Comparison of ENCODE assay signal across 10 cellular contexts in the genomic region with DNA sequence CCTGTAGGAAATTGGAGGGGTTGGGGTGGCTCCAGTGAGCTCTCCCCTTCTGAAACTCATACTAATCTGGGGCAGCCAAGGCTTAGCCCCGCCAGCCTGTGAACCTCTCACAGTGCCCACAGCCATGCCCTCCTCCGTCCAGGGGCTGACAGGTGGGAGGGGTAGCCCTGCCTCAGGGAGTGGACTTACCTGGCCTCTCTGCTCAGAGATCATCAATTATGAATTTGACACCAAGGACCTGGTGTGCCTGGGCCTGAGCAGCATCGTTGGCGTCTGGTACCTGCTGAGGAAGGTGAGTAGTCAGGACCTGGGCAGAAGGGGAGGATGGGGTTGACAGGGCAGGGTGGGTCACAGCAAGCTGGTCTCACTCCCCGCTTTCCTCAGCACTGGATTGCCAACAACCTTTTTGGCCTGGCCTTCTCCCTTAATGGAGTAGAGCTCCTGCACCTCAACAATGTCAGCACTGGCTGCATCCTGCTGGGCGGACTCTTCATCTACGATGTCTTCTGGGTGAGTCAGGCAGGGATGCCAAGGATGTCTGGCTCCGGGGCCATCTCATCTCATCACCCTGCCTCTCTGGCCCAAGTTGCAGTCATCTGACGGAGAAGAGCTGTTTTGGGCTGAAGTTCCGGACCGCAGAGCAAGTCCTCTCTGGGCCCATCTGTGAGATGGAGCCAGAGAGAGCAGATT. TPM values are rescaled to one million over a fixed set of nuclear protein-coding genes. Genes with fewer than 3 reads are reported as not detected.
DNase-seq lines count a peak whose midpoint lies in the region; ATAC-seq and TF ChIP-seq lines count a peak whose summit lies in the region.
"Had no signal": no experiment of that assay in that cellular context is flagged by ENCODE, and none has a peak within 500 bp of the region (broad histone marks: within the 10 kb centered on the region; RNA-seq: fewer than 3 reads in every experiment).

No MANE protein-coding gene starts in this region.

- intact Hi-C loops in Caco-2 (cut with micrococcal nuclease; ENCODE audit: unreplicated experiment) (no loop called here), IMR-90 (cut with micrococcal nuclease) (no loop called here)

- H2BK120ac ChIP-seq in IMR-90 (ENCODE audit: low read depth, low read length) = no peak overlapping the region
- no peak overlapping the region for H2BK120ac ChIP-seq in neuronal stem cell (ENCODE audit: low read depth, low read length)

- H3K4me3 Mint-ChIP-seq in Caco-2 (ENCODE audit: unreplicated experiment) = peak overlapping the region; percentile 69
- H3K4me3 Mint-ChIP-seq in activated naive CD8-positive, alpha-beta T cell treated with anti-CD3 and anti-CD28 coated beads for 36 hours = peak overlapping the region; percentile 94

- no peak overlapping the region for H2BK20ac ChIP-seq in IMR-90 (ENCODE audit: low read depth, low read length)

- TF ChIP-seq POLR2A in IMR-90 (IDR thresholded peaks at IDR 0.05; ENCODE audit: low read depth, low read length) = no peak

- H3K4me3 ChIP-seq in Caco-2 (ENCODE audit: low read depth, low read length) (no peak overlapping the region), IMR-90 (ENCODE audit: insufficient read depth, low read depth, low read length) (no peak overlapping the region), neuronal stem cell (ENCODE audit: low read length in 2 of 2) (peak overlapping the region in 1 of 2 donors; percentile 76)

- H3K9me3 ChIP-seq in Caco-2 (no peaks in the 10 kb centered on the region), IMR-90 (ENCODE audit: control insufficient read depth, insufficient read depth, low read length) (no peaks in the 10 kb centered on the region), neuronal stem cell (replicated peaks in 1 of 2; ENCODE audit: control insufficient read depth in 2 of 2, insufficient read depth in 1 of 2, low read depth in 1 of 2, low read length in 2 of 2) (no peaks in the 10 kb centered on the region)
- H3K9me3 ChIP-seq: esophagus muscularis mucosa, prostate gland had no signal

- peaks cover 93% of the 10 kb centered on the region for H3K36me3 Mint-ChIP-seq in Caco-2 (ENCODE audit: insufficient read depth, unreplicated experiment)
- peaks cover 51% of the 10 kb centered on the region for H3K36me3 Mint-ChIP-seq in activated naive CD8-positive, alpha-beta T cell treated with anti-CD3 and anti-CD28 coated beads for 36 hours

- H2BK15ac ChIP-seq in IMR-90 (ENCODE audit: low read depth, low read length) (no peak overlapping the region), neuronal stem cell (ENCODE audit: low read length) (no peak overlapping the region)

- CTCF ChIA-PET in Caco-2 (lab: Charles Lee) = interaction anchor here (1.5 to 2.2 kb wide), 2 partner anchors 9 to 64 kb away, joined by 4 to 14 read pairs; no protein-coding TSS in a partner anchor
- CTCF ChIA-PET in IMR-90 (lab: Yijun Ruan, JAX) = interaction anchor here (1.0 to 1.5 kb wide), 2 partner anchors 8 to 64 kb away, joined by 4 to 5 read pairs; no protein-coding TSS in a partner anchor

- H3K79me1 ChIP-seq in IMR-90 (ENCODE audit: low read depth in 1 of 2, low read length in 2 of 2) = peaks cover 35 to 67% of the 10 kb centered on the region in 2 experiments
- peaks cover 2% of the 10 kb centered on the region for H3K79me1 ChIP-seq in neuronal stem cell (ENCODE audit: low read depth, low read length)

- H2BK5ac ChIP-seq in IMR-90 (ENCODE audit: low read depth, low read length, poor library complexity, severe bottlenecking) (peak overlapping the region; percentile 4), neuronal stem cell (ENCODE audit: low read length) (no peak overlapping the region)

- 0 out of 2 replicates have a peak, but pooled peaks cover 7% of the 10 kb centered on the region for H4K20me1 ChIP-seq in IMR-90 (ENCODE audit: insufficient read depth, low read length)

- H3K4ac ChIP-seq in IMR-90 (ENCODE audit: low read depth, low read length) (peak overlapping the region; percentile 13; the same call in 1 of the 2 replicates), neuronal stem cell (ENCODE audit: low read length) (no peak overlapping the region)

- peaks cover 18% of the 10 kb centered on the region for H3K4me1 ChIP-seq in Caco-2
- H3K4me1 ChIP-seq in IMR-90 (ENCODE audit: control insufficient read depth, insufficient read depth, low read length) = peaks cover 6% of the 10 kb centered on the region
- peaks cover 2% of the 10 kb centered on the region in 2 donors for H3K4me1 ChIP-seq in neuronal stem cell (ENCODE audit: control insufficient read depth in 2 of 2, insufficient read depth in 1 of 2, low read depth in 1 of 2, low read length in 2 of 2)
- H3K4me1 ChIP-seq: prostate gland had no signal

- no peak for TF ChIP-seq RAD21 in IMR-90 (IDR thresholded peaks at IDR 0.05; ENCODE audit: low read length)

- H3K14ac ChIP-seq in IMR-90 (replicated peaks; ENCODE audit: low read depth, low read length) (no peak overlapping the region; the same call in 1 of the 2 replicates), neuronal stem cell (ENCODE audit: low read length) (no peak overlapping the region)

- peak overlapping the region; percentile 43 for H3K27ac Mint-ChIP-seq in Caco-2 (ENCODE audit: unreplicated experiment)
- peak overlapping the region; percentile 96 for H3K27ac Mint-ChIP-seq in activated naive CD8-positive, alpha-beta T cell treated with anti-CD3 and anti-CD28 coated beads for 36 hours

- no peak for DNase-seq in Caco-2
- no peak for DNase-seq in IMR-90
- DNase-seq in activated naive CD8-positive, alpha-beta T cell treated with anti-CD3 and anti-CD28 coated beads for 36 hours = no peak
- DNase-seq in neuronal stem cell (ENCODE audit: low spot score) = no peak
- no peak for DNase-seq in NCI-H2107 (lab: John Stamatoyannopoulos, UW)
- DNase-seq: NCI-H774 had no signal

- H4K91ac ChIP-seq in IMR-90 (ENCODE audit: insufficient read depth, low read depth, low read length) (no peak overlapping the region; the same call in 1 of the 2 replicates), neuronal stem cell (ENCODE audit: low read depth, low read length, poor library complexity) (no peak overlapping the region)

- 0 out of 2 replicates have a peak overlapping the region, but pooled peaks have one; percentile 11 for H3K23ac ChIP-seq in IMR-90 (ENCODE audit: low read depth, low read length)
- H3K23ac ChIP-seq in neuronal stem cell (ENCODE audit: low read depth, low read length, poor library complexity) = no peak overlapping the region

- POLR2A ChIA-PET in Caco-2 (lab: Charles Lee) = no interaction called here
- POLR2A ChIA-PET in IMR-90 (lab: Charles Lee; ENCODE audit: unreplicated experiment) = interaction anchor here (0.5 kb wide), 1 partner anchor 1160 kb away, joined by 4 read pairs; no protein-coding TSS in a partner anchor

- WGBS in IMR-90 (ENCODE audit: extremely low coverage in 2 of 2, insufficient read length in 1 of 2), 2 experiments = 100% methylated on average over 2 of the region's 11 CpGs; no CpG with 5 or more reads in 1 of the 2 experiments
- WGBS in neuronal stem cell (ENCODE audit: extremely low coverage in 2 of 2, insufficient read length in 2 of 2, insufficient replicate concordance in 1 of 2), 2 donors = no CpG with 5 or more reads among the region's 11 CpGs

- no peaks in the 10 kb centered on the region for H3K27me3 Mint-ChIP-seq in Caco-2 (ENCODE audit: insufficient read depth, unreplicated experiment)
- H3K27me3 Mint-ChIP-seq in activated naive CD8-positive, alpha-beta T cell treated with anti-CD3 and anti-CD28 coated beads for 36 hours = no peaks in the 10 kb centered on the region

- H3K27ac ChIP-seq in IMR-90 (ENCODE audit: insufficient read depth, low read length) (no peak overlapping the region), neuronal stem cell (replicated peaks; ENCODE audit: low read length) (no peak overlapping the region)
- H3K27ac ChIP-seq: prostate gland had no signal

- H3K9me1 ChIP-seq in IMR-90 (ENCODE audit: insufficient read depth, low read length) = peaks cover 15% of the 10 kb centered on the region

- H3K27me3 ChIP-seq in Caco-2 (replicated peaks; ENCODE audit: control insufficient read depth, insufficient read depth, low read length) = no peaks in the 10 kb centered on the region
- no peaks in the 10 kb centered on the region for H3K27me3 ChIP-seq in IMR-90 (ENCODE audit: control insufficient read depth, insufficient read depth, low read length)
- no peaks in the 10 kb centered on the region for H3K27me3 ChIP-seq in neuronal stem cell (ENCODE audit: control insufficient read depth in 3 of 3, insufficient read depth in 3 of 3, low read depth in 1 of 3, low read length in 3 of 3)
- H3K27me3 ChIP-seq: esophagus muscularis mucosa had no signal

- H2AFZ ChIP-seq in IMR-90 (replicated peaks; ENCODE audit: low read length, poor library complexity) (no peak overlapping the region), neuronal stem cell (ENCODE audit: low read length) (no peak overlapping the region)

- H3K36me3 ChIP-seq in Caco-2 (ENCODE audit: control insufficient read depth, insufficient read depth, low read length) (peaks cover 14% of the 10 kb centered on the region), IMR-90 (ENCODE audit: control insufficient read depth, insufficient read depth, low read length) (peaks cover 54% of the 10 kb centered on the region), neuronal stem cell (replicated peaks in 1 of 2; ENCODE audit: control insufficient read depth in 2 of 2, insufficient read depth in 2 of 2, low read length in 2 of 2) (peaks cover 33 to 88% of the 10 kb centered on the region in 2 donors)
- H3K36me3 ChIP-seq: prostate gland had no signal

- TF ChIP-seq CTCF in Caco-2 (IDR thresholded peaks at IDR 0.05; ENCODE audit: insufficient read depth in 1 of 2, low read depth in 1 of 2, low read length in 1 of 2, severe bottlenecking in 1 of 2, unreplicated experiment in 1 of 2) (no peak), IMR-90 (conservative IDR thresholded peaks at IDR 0.05; ENCODE audit: low read depth, low read length) (no peak)

- BruUV-seq in Caco-2 (replicated peaks; lab: Mats Ljungman, UMichigan) (no TSS peak), IMR-90 (replicated peaks; lab: Mats Ljungman, UMichigan) (no TSS peak)

- dilution Hi-C loops in IMR-90 (cut with HindIII; ENCODE audit: low sequenced_read_pairs, unreplicated experiment) = no loop called here

- H2AK5ac ChIP-seq in IMR-90 (ENCODE audit: low read depth, low read length) (peak overlapping the region; percentile 19; the same call in 1 of the 2 replicates), neuronal stem cell (ENCODE audit: low read depth, low read length) (no peak overlapping the region)

- no peak overlapping the region for H3K18ac ChIP-seq in IMR-90 (ENCODE audit: low read depth, low read length)
- no peak overlapping the region for H3K18ac ChIP-seq in neuronal stem cell (ENCODE audit: low read length)

- H2BK12ac ChIP-seq in neuronal stem cell (ENCODE audit: low read length) = no peak overlapping the region

- H3K4me2 ChIP-seq in IMR-90 (ENCODE audit: low read depth, low read length) (no peak overlapping the region), neuronal stem cell (ENCODE audit: insufficient read depth, low read length, poor library complexity, severe bottlenecking) (no peak overlapping the region)

- H3K9me3 Mint-ChIP-seq in Caco-2 (ENCODE audit: unreplicated experiment) = no peaks in the 10 kb centered on the region
- no peaks in the 10 kb centered on the region for H3K9me3 Mint-ChIP-seq in activated naive CD8-positive, alpha-beta T cell treated with anti-CD3 and anti-CD28 coated beads for 36 hours

- no peak overlapping the region for H3K9ac ChIP-seq in IMR-90 (ENCODE audit: low read depth, low read length)
- H3K9ac ChIP-seq in neuronal stem cell (ENCODE audit: low read depth, low read length, poor library complexity) = peak overlapping the region; percentile 66

- ATAC-seq in IMR-90 (ENCODE audit: low read depth) (no peak), GM18861 (IDR thresholded peaks at IDR 0.05; ENCODE audit: unreplicated experiment) (no peak), HG02610 (IDR thresholded peaks at IDR 0.05; ENCODE audit: unreplicated experiment) (no peak)

- H2AK9ac ChIP-seq in IMR-90 (replicated peaks; ENCODE audit: low read depth, low read length, poor library complexity) = peak overlapping the region; percentile 68

- H4K8ac ChIP-seq in IMR-90 (ENCODE audit: low read depth in 2 of 2, low read length in 2 of 2) = no peak overlapping the region; a peak in 1 of 4 replicates
- no peak overlapping the region for H4K8ac ChIP-seq in neuronal stem cell (ENCODE audit: low read depth, low read length)

- H3K4me1 Mint-ChIP-seq in Caco-2 (ENCODE audit: low read depth, unreplicated experiment) = peaks cover 7% of the 10 kb centered on the region
- H3K4me1 Mint-ChIP-seq in activated naive CD8-positive, alpha-beta T cell treated with anti-CD3 and anti-CD28 coated beads for 36 hours = peaks cover 12% of the 10 kb centered on the region

- H3K56ac ChIP-seq in IMR-90 (ENCODE audit: extremely low read depth, insufficient read depth, low read length) = no peak overlapping the region

- in situ Hi-C loops in IMR-90 (cut with MboI; ENCODE audit: low sequenced_read_pairs) = no loop called here

- no peak overlapping the region for H4K5ac ChIP-seq in IMR-90 (ENCODE audit: low read depth, low read length)

RNA-seq across cellular contexts. Expression of a gene that starts 34.7 kb away (rescaled TPM):
- total RNA-seq in Caco-2 (2022) = 435 and 443 TPM in 2 replicates
- total RNA-seq in IMR-90 (2012; rRNA removed) = 46.7 and 53.2 TPM in 2 replicates
- 203 and 207 TPM in 2 replicates for polyA plus RNA-seq in IMR-90 (2012; rRNA removed)
- 159 and 176 TPM in 2 replicates for polyA plus RNA-seq in IMR-90 (2012; cell fraction: cytosol; rRNA removed)
- polyA plus RNA-seq in IMR-90 (2012; cell fraction: nucleus; rRNA removed; ENCODE audit: low replicate concordance) = 138 and 153 TPM in 2 replicates
- 100 to 1,000 TPM; 137 to 142 TPM for total RNA-seq in activated naive CD8-positive, alpha-beta T cell treated with anti-CD3 and anti-CD28 coated beads for 36 hours
- polyA plus RNA-seq in neuronal stem cell (2013, experiment 1 of 2) = 81.6 TPM
- polyA plus RNA-seq in neuronal stem cell (2013, experiment 2 of 2) = 82.1 TPM

RNA-seq across cellular contexts. Expression of a gene that starts 56.1 kb away (rescaled TPM):
- total RNA-seq in Caco-2 (2022) (157 and 163 TPM in 2 replicates), IMR-90 (2012; rRNA removed) (174 and 186 TPM in 2 replicates)
- polyA plus RNA-seq in IMR-90 (2012; rRNA removed) = 148 and 156 TPM in 2 replicates
- polyA plus RNA-seq in IMR-90 (2012; cell fraction: cytosol; rRNA removed) = 283 and 402 TPM in 2 replicates
- 740 and 930 TPM in 2 replicates for polyA plus RNA-seq in IMR-90 (2012; cell fraction: nucleus; rRNA removed; ENCODE audit: low replicate concordance)
- total RNA-seq in activated naive CD8-positive, alpha-beta T cell treated with anti-CD3 and anti-CD28 coated beads for 36 hours = under 1 TPM; 0.36 to 0.37 TPM
- polyA plus RNA-seq in neuronal stem cell (2013, experiment 1 of 2) = 60.4 TPM
- 58.3 TPM for polyA plus RNA-seq in neuronal stem cell (2013, experiment 2 of 2)

Comparison
In these comparisons a context has a peak if more than half of its experiments do, and no peak if none do; other contexts are left out.
1. RNA of a gene that starts 56.1 kb away (total RNA-seq): 174 to 186 TPM in IMR-90 and 157 to 163 TPM in Caco-2; 0.36 to 0.37 TPM in activated naive CD8-positive, alpha-beta T cell treated with anti-CD3 and anti-CD28 coated beads for 36 hours; every median in the first group is over 100 times any median in the second.